ENCODE assay signal across 14 cellular contexts in genomic region chr7:150476819-150477631, GRCh38. TPM values are rescaled to one million over a fixed set of nuclear protein-coding genes. Genes with fewer than 3 reads are reported as not detected.
A peak's percentile ranks its signal among the peaks of the same experiment; 100 is the strongest.
DNase-seq lines count a peak whose midpoint lies in the region; ATAC-seq and TF ChIP-seq lines count a peak whose summit lies in the region.
"Had no signal": no experiment of that assay in that cellular context is flagged by ENCODE, and none has a peak within 500 bp of the region (broad histone marks: within the 10 kb centered on the region; RNA-seq: fewer than 3 reads in every experiment).

No MANE protein-coding gene starts in this region.

- no peak overlapping the region for H3K4me3 Mint-ChIP-seq in GM23338
- H3K4me3 Mint-ChIP-seq in activated naive CD4-positive, alpha-beta T cell treated with anti-CD3 and anti-CD28 coated beads, Interleukin-2, amount 50 U/mL, for 24 hours = peak overlapping the region; percentile 65

- H3K9me3 ChIP-seq in parathyroid adenoma (ENCODE audit: control insufficient read depth, low read length) = no peaks in the 10 kb centered on the region
- no peaks in the 10 kb centered on the region for H3K9me3 ChIP-seq in HAP-1
- H3K9me3 ChIP-seq: ovary had no signal

- no peaks in the 10 kb centered on the region for H3K4me1 ChIP-seq in GM23338 (ENCODE audit: insufficient read depth)
- peaks cover 4% of the 10 kb centered on the region for H3K4me1 ChIP-seq in parathyroid adenoma
- no peaks in the 10 kb centered on the region for H3K4me1 ChIP-seq in HAP-1

- peaks cover 7% of the 10 kb centered on the region for H3K27me3 Mint-ChIP-seq in GM23338 (ENCODE audit: insufficient read depth, low read depth, poor library complexity)
- no peaks in the 10 kb centered on the region for H3K27me3 Mint-ChIP-seq in activated naive CD4-positive, alpha-beta T cell treated with anti-CD3 and anti-CD28 coated beads, Interleukin-2, amount 50 U/mL, for 24 hours

- H3K4me2 ChIP-seq in GM23338 (no peak overlapping the region), parathyroid adenoma (ENCODE audit: low read length) (no peak overlapping the region)

- H2AFZ ChIP-seq in GM23338 (peak overlapping the region; percentile 59), parathyroid adenoma (no peak overlapping the region)

- no peak for ATAC-seq in GM23338

- H3K4me3 ChIP-seq in GM23338 (no peak overlapping the region), parathyroid adenoma (ENCODE audit: low read depth, low read length) (no peak overlapping the region), HAP-1 (no peak overlapping the region)
- H3K4me3 ChIP-seq: ovary had no signal

- peaks cover 3% of the 10 kb centered on the region; the same call in 1 of the 3 replicates for H3K4me1 Mint-ChIP-seq in GM23338
- peaks cover 92% of the 10 kb centered on the region for H3K4me1 Mint-ChIP-seq in activated naive CD4-positive, alpha-beta T cell treated with anti-CD3 and anti-CD28 coated beads, Interleukin-2, amount 50 U/mL, for 24 hours

- H3F3A ChIP-seq in GM23338 (replicated peaks; ENCODE audit: low read depth) = no peaks in the 10 kb centered on the region

- no peak for TF ChIP-seq CTCF in GM23338 (conservative IDR thresholded peaks at IDR 0.05; ENCODE audit: low read depth in 2 of 2)
- TF ChIP-seq CTCF in parathyroid adenoma (IDR thresholded peaks at IDR 0.05) = no peak

- H3K9ac ChIP-seq in parathyroid adenoma = no peak overlapping the region

- H3K36me3 Mint-ChIP-seq in GM23338 (ENCODE audit: low read depth) = no peaks in the 10 kb centered on the region
- H3K36me3 Mint-ChIP-seq in activated naive CD4-positive, alpha-beta T cell treated with anti-CD3 and anti-CD28 coated beads, Interleukin-2, amount 50 U/mL, for 24 hours = peaks cover 48% of the 10 kb centered on the region

- H3K9me3 Mint-ChIP-seq in GM23338 = peaks cover 3% of the 10 kb centered on the region; the same call in 2 of the 3 replicates
- peaks cover 6% of the 10 kb centered on the region for H3K9me3 Mint-ChIP-seq in activated naive CD4-positive, alpha-beta T cell treated with anti-CD3 and anti-CD28 coated beads, Interleukin-2, amount 50 U/mL, for 24 hours

- H3K79me2 ChIP-seq in GM23338 (replicated peaks; ENCODE audit: insufficient read depth) (no peaks in the 10 kb centered on the region), parathyroid adenoma (no peaks in the 10 kb centered on the region)

- H3K27me3 ChIP-seq in GM23338 (ENCODE audit: insufficient read depth) = no peaks in the 10 kb centered on the region
- H3K27me3 ChIP-seq in parathyroid adenoma (ENCODE audit: control insufficient read depth, insufficient read depth, low read length) = no peaks in the 10 kb centered on the region
- no peaks in the 10 kb centered on the region for H3K27me3 ChIP-seq in HAP-1 (ENCODE audit: low read depth)
- H3K27me3 ChIP-seq: ovary had no signal

- H3K27ac ChIP-seq in GM23338 (ENCODE audit: low read depth) (no peak overlapping the region), parathyroid adenoma (peak overlapping the region; percentile 16)
- H3K27ac ChIP-seq: ovary had no signal

- H3K27ac Mint-ChIP-seq in GM23338 = no peak overlapping the region
- peak overlapping the region; percentile 98 for H3K27ac Mint-ChIP-seq in activated naive CD4-positive, alpha-beta T cell treated with anti-CD3 and anti-CD28 coated beads, Interleukin-2, amount 50 U/mL, for 24 hours

- H3K36me3 ChIP-seq in GM23338 (ENCODE audit: insufficient read depth) (no peaks in the 10 kb centered on the region), parathyroid adenoma (ENCODE audit: control insufficient read depth, insufficient read depth, low read length) (no peaks in the 10 kb centered on the region), HAP-1 (replicated peaks) (no peaks in the 10 kb centered on the region)
- H3K36me3 ChIP-seq: ovary had no signal

- in situ Hi-C loops in HAP-1 (cut with MboI; ENCODE audit: low sequenced_read_pairs) = no loop called here

- peak; percentile 80 for DNase-seq in activated effector memory CD4-positive, alpha-beta T cell treated with anti-CD3 and anti-CD28 coated beads, Interleukin-2, amount 50 U/mL, for 16 hours
- no peak for DNase-seq in activated effector memory CD4-positive, alpha-beta T cell treated with Interleukin-2 at 50 U/mL for 16 hours
- no peak for DNase-seq in GM23338 (ENCODE audit: low spot score)
- no peak for DNase-seq in HAP-1 (ENCODE audit: low spot score in 2 of 2)
- DNase-seq in SIG-M5 (lab: John Stamatoyannopoulos, UW) = no peak
- DNase-seq in SKM-1 (lab: John Stamatoyannopoulos, UW; ENCODE audit: unreplicated experiment) = no peak
- DNase-seq: hypothalamus, NCI-H1694 treated with DMSO at 0.1 percent for 48 hours, NCI-H510A, ovary, SHP77 treated with DMSO at 0.1 percent for 48 hours had no signal

- no peaks in the 10 kb centered on the region for H4K20me1 ChIP-seq in GM23338 (replicated peaks; ENCODE audit: insufficient read depth)

- peaks cover 42% of the 10 kb centered on the region for H3K9me2 ChIP-seq in GM23338 (ENCODE audit: insufficient read depth)

TF ChIP-seq in GM23338, 12 proteins besides CTCF, POLR2A, EP300 and RAD21:
- no peak for TF ChIP-seq EZH2 (IDR thresholded peaks at IDR 0.05; ENCODE audit: low read depth, unreplicated experiment)

RNA-seq across cellular contexts. Expression of gene GIMAP8, which starts 26.6 kb away (rescaled TPM):
- total RNA-seq in GM23338 (2014; rRNA removed; shearing (Covaris generic)) = not detected in 2 replicates
- 0.06 TPM in 1 of 2 replicates, not detected in the other for polyA plus RNA-seq in GM23338 (2016; fragmentation: Nextera tagmentation; extraction: Ambion mirVana)
- total RNA-seq: M059J had no signal

RNA-seq across cellular contexts. Expression of gene GIMAP7, which starts 37.6 kb away (rescaled TPM):
- not detected in 2 replicates for total RNA-seq in GM23338 (2014; rRNA removed; shearing (Covaris generic))
- polyA plus RNA-seq in GM23338 (2016; fragmentation: Nextera tagmentation; extraction: Ambion mirVana) = not detected in 2 replicates
- total RNA-seq: M059J had no signal
